ENCODE assay signal across 14 cellular contexts in the genomic region with DNA sequence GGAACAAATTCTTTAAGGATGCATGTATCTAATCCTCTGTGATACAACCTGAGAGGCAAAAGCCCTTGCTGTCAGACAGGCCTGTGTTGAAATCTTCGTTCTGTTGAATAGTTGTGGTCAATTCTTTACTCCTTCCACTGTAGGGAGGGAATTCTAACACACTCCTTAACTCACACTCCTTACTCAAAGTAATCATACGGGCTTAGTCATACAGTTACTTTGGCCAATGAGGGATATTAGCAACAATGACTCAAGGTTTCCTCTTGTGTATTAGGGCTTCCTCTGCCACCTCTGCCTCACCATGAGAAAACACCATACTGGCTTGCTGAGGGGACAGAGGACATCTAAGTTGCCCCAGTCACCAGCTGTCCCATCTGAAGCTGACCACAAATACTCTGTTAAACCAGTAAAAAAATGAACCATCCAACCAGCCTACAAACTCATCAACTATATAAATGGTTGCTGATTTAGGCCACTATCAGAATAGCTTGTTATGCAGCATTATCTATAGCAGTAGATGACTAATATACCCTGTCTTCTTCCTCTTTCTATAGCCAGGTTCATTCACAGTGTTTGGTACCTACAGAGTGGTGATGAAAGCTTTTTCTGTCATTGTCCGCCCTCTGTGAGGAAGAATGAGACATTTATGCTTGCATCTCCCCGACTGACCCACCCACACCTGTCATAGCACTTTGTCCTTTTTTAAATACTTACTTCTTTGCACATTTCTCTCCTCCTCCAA.
DNase-seq lines count a peak whose midpoint lies in the region; ATAC-seq and TF ChIP-seq lines count a peak whose summit lies in the region.
"Had no signal": no experiment of that assay in that cellular context is flagged by ENCODE, and none has a peak within 500 bp of the region (broad histone marks: within the 10 kb centered on the region; RNA-seq: fewer than 3 reads in every experiment).

No MANE protein-coding gene starts in this region.

- no peak overlapping the region for H2AK9ac ChIP-seq in IMR-90 (replicated peaks; ENCODE audit: low read depth, low read length, poor library complexity)

- TF ChIP-seq RAD21 in IMR-90 (IDR thresholded peaks at IDR 0.05; ENCODE audit: low read length) = no peak

- peaks cover 63% of the 10 kb centered on the region for H3K36me3 Mint-ChIP-seq in WTC11
- H3K36me3 Mint-ChIP-seq: activated naive CD8-positive, alpha-beta T cell had no signal

- dilution Hi-C loops in IMR-90 (cut with HindIII; ENCODE audit: low sequenced_read_pairs, unreplicated experiment) = no loop called here

- H4K91ac ChIP-seq in IMR-90 (ENCODE audit: insufficient read depth, low read depth, low read length) = no peak overlapping the region

- no peaks in the 10 kb centered on the region for H3K27me3 Mint-ChIP-seq in WTC11 (ENCODE audit: low read depth)

- ATAC-seq in IMR-90 (ENCODE audit: low read depth) (peak; percentile 98), WTC11 (no peak), sciatic nerve (no peak), HG02884 (IDR thresholded peaks at IDR 0.05; ENCODE audit: unreplicated experiment) (no peak)
- ATAC-seq: HCT116 had no signal

- DNase-seq in AG09309 (ENCODE audit: low read depth) = peak; percentile 78
- peak; percentile 95 for DNase-seq in IMR-90
- DNase-seq in cardiac fibroblast (ENCODE audit: low read depth in 2 of 2) = peak; percentile 65 to 90
- peak; percentile 18 for DNase-seq in mesendoderm
- no peak for DNase-seq in WTC11 (ENCODE audit: low spot score)
- no peak for DNase-seq in sciatic nerve (ENCODE audit: low spot score)
- no peak for DNase-seq in DMS53 (lab: John Stamatoyannopoulos, UW)
- DNase-seq: KBM-7, NCI-H2107, sigmoid colon had no signal

- H4K5ac ChIP-seq in IMR-90 (ENCODE audit: low read depth, low read length) = no peak overlapping the region
- no peak overlapping the region for H4K5ac ChIP-seq in mesendoderm (ENCODE audit: low read length)

- no peak overlapping the region for H2BK20ac ChIP-seq in IMR-90 (ENCODE audit: low read depth, low read length)

- H2AK5ac ChIP-seq in IMR-90 (ENCODE audit: low read depth, low read length) (no peak overlapping the region), mesendoderm (ENCODE audit: low read length) (no peak overlapping the region)

- H2BK15ac ChIP-seq in IMR-90 (ENCODE audit: low read depth, low read length) (no peak overlapping the region), mesendoderm (replicated peaks; ENCODE audit: low read depth) (no peak overlapping the region)

- no peaks in the 10 kb centered on the region for H3K9me3 ChIP-seq in IMR-90 (ENCODE audit: control insufficient read depth, insufficient read depth, low read length)

- in situ Hi-C loops in IMR-90 (cut with MboI; ENCODE audit: low sequenced_read_pairs) = no loop called here

- H3K9me3 Mint-ChIP-seq in WTC11 = peaks cover 33% of the 10 kb centered on the region

- H4K8ac ChIP-seq in IMR-90 (ENCODE audit: low read depth in 2 of 2, low read length in 2 of 2) (no peak overlapping the region), mesendoderm (ENCODE audit: low read depth, low read length) (no peak overlapping the region)

- H2BK5ac ChIP-seq in IMR-90 (ENCODE audit: low read depth, low read length, poor library complexity, severe bottlenecking) (no peak overlapping the region), mesendoderm (ENCODE audit: low read length) (no peak overlapping the region)

- WGBS in IMR-90 (ENCODE audit: extremely low coverage in 2 of 2, insufficient read length in 1 of 2), 2 experiments = no CpG with 5 or more reads among the region's 4 CpGs
- no CpG with 5 or more reads among the region's 4 CpGs for WGBS in mesendoderm (ENCODE audit: extremely low coverage, insufficient coverage, low lambda C conversion rate)

- no peaks in the 10 kb centered on the region; the same call in 1 of the 2 replicates for H3K9me1 ChIP-seq in IMR-90 (ENCODE audit: insufficient read depth, low read length)

- H3K4me1 ChIP-seq in IMR-90 (ENCODE audit: control insufficient read depth, insufficient read depth, low read length) (no peaks in the 10 kb centered on the region), mesendoderm (ENCODE audit: control insufficient read depth, low read depth, low read length) (no peaks in the 10 kb centered on the region)
- H3K4me1 ChIP-seq: sigmoid colon had no signal

- H3K18ac ChIP-seq in IMR-90 (ENCODE audit: low read depth, low read length) (no peak overlapping the region), mesendoderm (ENCODE audit: low read length) (no peak overlapping the region)

- POLR2A ChIA-PET in IMR-90 (lab: Charles Lee; ENCODE audit: unreplicated experiment) = no interaction called here
- POLR2A ChIA-PET in WTC11 (lab: Charles Lee) = no interaction called here

- H3K27me3 ChIP-seq in IMR-90 (ENCODE audit: control insufficient read depth, insufficient read depth, low read length) (no peaks in the 10 kb centered on the region), mesendoderm (ENCODE audit: insufficient read depth, low read length, poor library complexity) (no peaks in the 10 kb centered on the region)
- H3K27me3 ChIP-seq: sigmoid colon had no signal

- intact Hi-C loops in IMR-90 (cut with micrococcal nuclease) = no loop called here
- intact Hi-C loops in sciatic nerve (cut with DNase I) = no loop called here

- no peak for TF ChIP-seq CTCF in AG09309 (IDR thresholded peaks at IDR 0.05; ENCODE audit: control insufficient read depth, insufficient read depth, low read depth, low read length, missing control alignments)
- TF ChIP-seq CTCF in IMR-90 (conservative IDR thresholded peaks at IDR 0.05; ENCODE audit: low read depth, low read length) = no peak
- no peak for TF ChIP-seq CTCF in cardiac fibroblast (IDR thresholded peaks at IDR 0.05; ENCODE audit: low read depth, low read length)
- no peak for TF ChIP-seq CTCF in WTC11 (IDR thresholded peaks at IDR 0.05)

- H3K36me3 ChIP-seq in IMR-90 (ENCODE audit: control insufficient read depth, insufficient read depth, low read length) (0 out of 2 replicates have a peak, but pooled peaks cover 5% of the 10 kb centered on the region), mesendoderm (ENCODE audit: control insufficient read depth, insufficient read depth, low read length) (no peaks in the 10 kb centered on the region)

- no peak overlapping the region for H3K14ac ChIP-seq in IMR-90 (replicated peaks; ENCODE audit: low read depth, low read length)

- no peak overlapping the region for H3K23ac ChIP-seq in IMR-90 (ENCODE audit: low read depth, low read length)
- no peak overlapping the region for H3K23ac ChIP-seq in mesendoderm (ENCODE audit: low read length)

- H3K4me1 Mint-ChIP-seq in WTC11 = no peaks in the 10 kb centered on the region

- H3K27ac ChIP-seq in IMR-90 (ENCODE audit: insufficient read depth, low read length) = no peak overlapping the region
- H3K27ac ChIP-seq in mesendoderm (ENCODE audit: low read depth, low read length) = no peak overlapping the region
- H3K27ac ChIP-seq: C4-2B, sigmoid colon had no signal

- no peak overlapping the region for H2AFZ ChIP-seq in IMR-90 (replicated peaks; ENCODE audit: low read length, poor library complexity)

- BruUV-seq in IMR-90 (replicated peaks; lab: Mats Ljungman, UMichigan) = no TSS peak

- H3K4me3 ChIP-seq in AG09309 (ENCODE audit: control insufficient read depth, low read depth, low read length) (no peak overlapping the region), IMR-90 (ENCODE audit: insufficient read depth, low read depth, low read length) (no peak overlapping the region), cardiac fibroblast (replicated peaks in 1 of 2; ENCODE audit: low read depth in 2 of 2, low read length in 2 of 2) (no peak overlapping the region), mesendoderm (ENCODE audit: low read length) (no peak overlapping the region)
- H3K4me3 ChIP-seq: sigmoid colon had no signal

- no peak overlapping the region for H3K4me2 ChIP-seq in IMR-90 (ENCODE audit: low read depth, low read length)
- H3K4me2 ChIP-seq in mesendoderm (ENCODE audit: low read length) = no peak overlapping the region

- no peak overlapping the region for H3K4me3 Mint-ChIP-seq in WTC11
- H3K4me3 Mint-ChIP-seq: activated naive CD8-positive, alpha-beta T cell had no signal

- H3K4ac ChIP-seq in IMR-90 (ENCODE audit: low read depth, low read length) (no peak overlapping the region), mesendoderm (ENCODE audit: low read depth, low read length) (no peak overlapping the region)

- H2BK120ac ChIP-seq in IMR-90 (ENCODE audit: low read depth, low read length) (no peak overlapping the region), mesendoderm (ENCODE audit: low read depth, low read length) (no peak overlapping the region)

- TF ChIP-seq POLR2A in IMR-90 (IDR thresholded peaks at IDR 0.05; ENCODE audit: low read depth, low read length) = no peak

- peaks cover 4% of the 10 kb centered on the region; the same call in 1 of the 2 replicates for H4K20me1 ChIP-seq in IMR-90 (ENCODE audit: insufficient read depth, low read length)

- H3K56ac ChIP-seq in IMR-90 (ENCODE audit: extremely low read depth, insufficient read depth, low read length) (no peak overlapping the region), mesendoderm (ENCODE audit: low read length) (no peak overlapping the region)

- CTCF ChIA-PET in IMR-90 (lab: Yijun Ruan, JAX) = no interaction called here
- CTCF ChIA-PET in WTC11 (lab: Charles Lee) = no interaction called here

- H3K27ac Mint-ChIP-seq in WTC11 = no peak overlapping the region
- H3K27ac Mint-ChIP-seq: activated naive CD8-positive, alpha-beta T cell had no signal

- H3K9ac ChIP-seq in IMR-90 (ENCODE audit: low read depth, low read length) (no peak overlapping the region), mesendoderm (ENCODE audit: low read length) (no peak overlapping the region)

- no peaks in the 10 kb centered on the region for H3K79me1 ChIP-seq in IMR-90 (ENCODE audit: low read depth in 1 of 2, low read length in 2 of 2)
- H3K79me1 ChIP-seq in mesendoderm (ENCODE audit: low read length) = no peaks in the 10 kb centered on the region

- no peaks in the 10 kb centered on the region for H3K79me2 ChIP-seq in mesendoderm (ENCODE audit: control insufficient read depth, insufficient read depth, low read length)

TF ChIP-seq in IMR-90, 13 proteins besides CTCF, POLR2A, EP300 and RAD21 (continues in another document):
- TF ChIP-seq FOS (IDR thresholded peaks at IDR 0.05; ENCODE audit: low read depth, low read length) = peak; percentile 73; the same call in 1 of the 2 replicates
- TF ChIP-seq RCOR1 (IDR thresholded peaks at IDR 0.05; ENCODE audit: insufficient replicate concordance, low read length) = peak; percentile 50
- TF ChIP-seq MAZ (IDR thresholded peaks at IDR 0.05; ENCODE audit: borderline replicate concordance, low read depth, low read length) = no peak
- peak; percentile 23; the same call in 1 of the 2 replicates for TF ChIP-seq NFE2L2 (IDR thresholded peaks at IDR 0.05; ENCODE audit: low read depth, low read length)

TF ChIP-seq in WTC11, 78 proteins besides CTCF, POLR2A, EP300 and RAD21 (continues in another document):
- TF ChIP-seq ZNF396 (CRISPR knock-in tag; IDR thresholded peaks at IDR 0.05; ENCODE audit: borderline replicate concordance) (no peak), JUN (CRISPR knock-in tag; IDR thresholded peaks at IDR 0.05) (no peak), MYBL2 (CRISPR knock-in tag; IDR thresholded peaks at IDR 0.05) (no peak), HMGA2 (CRISPR knock-in tag; IDR thresholded peaks at IDR 0.05) (no peak), NFYB (CRISPR knock-in tag; conservative IDR thresholded peaks at IDR 0.05; ENCODE audit: low read depth) (no peak)

Comparison
In these comparisons a context has a peak if more than half of its experiments do, and no peak if none do; other contexts are left out.
1. DNase-seq: peak in AG09309 (single experiment), IMR-90 (single experiment), cardiac fibroblast (2 of 2) and mesendoderm (single experiment); none in WTC11 (single experiment), sciatic nerve (single experiment) and DMS53 (single experiment).